ENCODE assay signal across 12 cellular contexts in genomic region chr7:134854816-134855215, GRCh38.
DNase-seq lines count a peak whose midpoint lies in the region; ATAC-seq and TF ChIP-seq lines count a peak whose summit lies in the region.
"Had no signal": no experiment of that assay in that cellular context is flagged by ENCODE, and none has a peak within 500 bp of the region (broad histone marks: within the 10 kb centered on the region; RNA-seq: fewer than 3 reads in every experiment).

No MANE protein-coding gene starts in this region.

- peaks cover 17% of the 10 kb centered on the region for H3K36me3 Mint-ChIP-seq in activated naive CD8-positive, alpha-beta T cell treated with anti-CD3 and anti-CD28 coated beads for 36 hours
- no peaks in the 10 kb centered on the region for H3K36me3 Mint-ChIP-seq in activated naive CD8-positive, alpha-beta T cell treated with anti-CD3 and anti-CD28 coated beads, Interleukin-2, amount 50 U/mL, for 24 hours (ENCODE audit: low read depth)
- H3K36me3 Mint-ChIP-seq in activated naive CD4-positive, alpha-beta T cell treated with anti-CD3 and anti-CD28 coated beads, Interleukin-2, amount 50 U/mL, for 24 hours, result peaks cover 12% of the 10 kb centered on the region

- ATAC-seq in activated naive CD8-positive, alpha-beta T cell treated with anti-CD3 and anti-CD28 coated beads, Interleukin-2, amount 50 U/mL, for 24 hours, result no peak
- peak; percentile 3 for ATAC-seq in left ventricle myocardium superior
- no peak for ATAC-seq in GM18907 (IDR thresholded peaks at IDR 0.05; ENCODE audit: unreplicated experiment)
- ATAC-seq in GM21390 (IDR thresholded peaks at IDR 0.05; ENCODE audit: unreplicated experiment), result no peak
- ATAC-seq: stimulated activated memory B cell treated with anti-CD40 and anti-IgM and Interleukin-4, amounts not matched to agents 10 μg/mL and 1 μg/mL and 100 μg/mL, for 72 hours had no signal

- H3K4me1 Mint-ChIP-seq in activated naive CD8-positive, alpha-beta T cell treated with anti-CD3 and anti-CD28 coated beads for 36 hours, result peaks cover 36% of the 10 kb centered on the region
- H3K4me1 Mint-ChIP-seq in activated naive CD8-positive, alpha-beta T cell treated with anti-CD3 and anti-CD28 coated beads, Interleukin-2, amount 50 U/mL, for 24 hours, result peaks cover 27% of the 10 kb centered on the region
- peaks cover 52% of the 10 kb centered on the region for H3K4me1 Mint-ChIP-seq in activated naive CD4-positive, alpha-beta T cell treated with anti-CD3 and anti-CD28 coated beads, Interleukin-2, amount 50 U/mL, for 24 hours

- no peak for DNase-seq in activated naive CD8-positive, alpha-beta T cell treated with anti-CD3 and anti-CD28 coated beads for 36 hours
- DNase-seq in activated naive CD8-positive, alpha-beta T cell treated with anti-CD3 and anti-CD28 coated beads, Interleukin-2, amount 50 U/mL, for 24 hours, result no peak
- DNase-seq in left ventricle myocardium superior (no peak), transverse colon (no peak)
- no peak for DNase-seq in activated CD4-positive, alpha-beta T cell treated with anti-CD3 and anti-CD28 coated beads for 4 hours
- DNase-seq: caudate nucleus, NCI-H2171 treated with DMSO at 0.1 percent for 48 hours had no signal

- peaks cover 16 to 60% (median 25%) of the 10 kb centered on the region in 4 donors for H3K4me1 ChIP-seq in transverse colon

- no peak overlapping the region for H3K4me3 ChIP-seq in transverse colon

- no peaks in the 10 kb centered on the region for H3K27me3 ChIP-seq in transverse colon

- intact Hi-C loops in left ventricle myocardium superior (cut with micrococcal nuclease) (no loop called here), transverse colon (cut with DNase I; ENCODE audit: low total_unique reads) (no loop called here)

- TF ChIP-seq EP300 in transverse colon (IDR thresholded peaks at IDR 0.05; ENCODE audit: low read depth), result no peak

- H3K9me3 Mint-ChIP-seq in activated naive CD8-positive, alpha-beta T cell treated with anti-CD3 and anti-CD28 coated beads for 36 hours, result peaks cover 14% of the 10 kb centered on the region
- peaks cover under 1% of the 10 kb centered on the region for H3K9me3 Mint-ChIP-seq in activated naive CD8-positive, alpha-beta T cell treated with anti-CD3 and anti-CD28 coated beads, Interleukin-2, amount 50 U/mL, for 24 hours
- H3K9me3 Mint-ChIP-seq in activated naive CD4-positive, alpha-beta T cell treated with anti-CD3 and anti-CD28 coated beads, Interleukin-2, amount 50 U/mL, for 24 hours, result no peaks in the 10 kb centered on the region
- H3K9me3 Mint-ChIP-seq: IgD-negative memory B cell had no signal

- no peak for TF ChIP-seq CTCF in transverse colon (IDR thresholded peaks at IDR 0.05)

- H3K9me3 ChIP-seq in transverse colon, result no peaks in the 10 kb centered on the region

- in situ Hi-C loops in transverse colon (cut with MboI; ENCODE audit: low pct_ligation_motif_present in 1 of 4, low pct_unique_long_range_greater_than_20kb in 1 of 4, low sequenced_read_pairs in 3 of 4), result no loop called here

- WGBS in transverse colon (ENCODE audit: low coverage in 1 of 2), 2 donors, result 27 to 54% methylated on average over 2 to 3 of the region's 3 CpGs

- no peaks in the 10 kb centered on the region for H3K27me3 Mint-ChIP-seq in activated naive CD8-positive, alpha-beta T cell treated with anti-CD3 and anti-CD28 coated beads for 36 hours
- H3K27me3 Mint-ChIP-seq in activated naive CD8-positive, alpha-beta T cell treated with anti-CD3 and anti-CD28 coated beads, Interleukin-2, amount 50 U/mL, for 24 hours, result no peaks in the 10 kb centered on the region
- H3K27me3 Mint-ChIP-seq in activated naive CD4-positive, alpha-beta T cell treated with anti-CD3 and anti-CD28 coated beads, Interleukin-2, amount 50 U/mL, for 24 hours, result no peaks in the 10 kb centered on the region
- H3K27me3 Mint-ChIP-seq: stimulated activated memory B cell treated with anti-CD40 and anti-IgM and Interleukin-4, amounts not matched to agents 10 μg/mL and 1 μg/mL and 100 μg/mL, for 72 hours had no signal

- no peaks in the 10 kb centered on the region for H3K36me3 ChIP-seq in transverse colon

- no peak overlapping the region for H3K4me3 Mint-ChIP-seq in activated naive CD8-positive, alpha-beta T cell treated with anti-CD3 and anti-CD28 coated beads for 36 hours
- no peak overlapping the region for H3K4me3 Mint-ChIP-seq in activated naive CD8-positive, alpha-beta T cell treated with anti-CD3 and anti-CD28 coated beads, Interleukin-2, amount 50 U/mL, for 24 hours
- no peak overlapping the region for H3K4me3 Mint-ChIP-seq in activated naive CD4-positive, alpha-beta T cell treated with anti-CD3 and anti-CD28 coated beads, Interleukin-2, amount 50 U/mL, for 24 hours
- H3K4me3 Mint-ChIP-seq: stimulated activated memory B cell treated with anti-CD40 and anti-IgM and Interleukin-4, amounts not matched to agents 10 μg/mL and 1 μg/mL and 100 μg/mL, for 72 hours had no signal

- H3K27ac Mint-ChIP-seq in activated naive CD8-positive, alpha-beta T cell treated with anti-CD3 and anti-CD28 coated beads for 36 hours, result peak overlapping the region; percentile 40
- no peak overlapping the region for H3K27ac Mint-ChIP-seq in activated naive CD8-positive, alpha-beta T cell treated with anti-CD3 and anti-CD28 coated beads, Interleukin-2, amount 50 U/mL, for 24 hours
- peak overlapping the region; percentile 15 for H3K27ac Mint-ChIP-seq in activated naive CD4-positive, alpha-beta T cell treated with anti-CD3 and anti-CD28 coated beads, Interleukin-2, amount 50 U/mL, for 24 hours
- H3K27ac Mint-ChIP-seq: IgD-negative memory B cell; stimulated activated memory B cell treated with anti-CD40 and anti-IgM and Interleukin-4, amounts not matched to agents 10 μg/mL and 1 μg/mL and 100 μg/mL, for 72 hours had no signal

- no peak for TF ChIP-seq POLR2A in transverse colon (IDR thresholded peaks at IDR 0.05)

- H3K27ac ChIP-seq in transverse colon, result peak overlapping the region; percentile 70 to 73 (median 72)
